In genomic region chr11:134068829-134069425, GRCh38 we compare ENCODE assay signal across 8 cellular contexts. TPM values are rescaled to one million over a fixed set of nuclear protein-coding genes. Genes with fewer than 3 reads are reported as not detected.
DNase-seq lines count a peak whose midpoint lies in the region; ATAC-seq and TF ChIP-seq lines count a peak whose summit lies in the region.

TSS of gene JAM3 (plus strand) at chr11:134069072. CDS start at chr11:134069084, 12 bp downstream.

- peaks cover 72% of the 10 kb centered on the region for H3K4me1 Mint-ChIP-seq in endothelial cell (ENCODE audit: unreplicated experiment)

- no peak within 1 kb of the TSS for H2BK120ac ChIP-seq in mesendoderm (ENCODE audit: low read depth, low read length)

- H3K27me3 ChIP-seq in mesendoderm (ENCODE audit: insufficient read depth, low read length, poor library complexity) = no peaks in the 10 kb centered on the region

- peak within 1 kb of the TSS; percentile 16 for H3K18ac ChIP-seq in mesendoderm (ENCODE audit: low read length)

- no peak within 1 kb of the TSS for H3K23ac ChIP-seq in mesendoderm (ENCODE audit: low read length)

- DNase-seq in AG08395 (ENCODE audit: low spot score) (peak; percentile 100), GM19238 (ENCODE audit: insufficient read length, low spot score) (peak; percentile 88), NCI-H748 (lab: John Stamatoyannopoulos, UW; ENCODE audit: unreplicated experiment) (peak; percentile 92), endothelial cell (ENCODE audit: low spot score) (peak; percentile 100), mesendoderm (peak; percentile 97)
- DNase-seq in activated CD8-positive, alpha-beta memory T cell treated with anti-CD3 and anti-CD28 coated beads, Interleukin-2, amount 50 U/mL, for 48 hours = peak; percentile 99
- DNase-seq in stimulated activated CD8-positive, alpha-beta memory T cell treated with anti-CD3 and anti-CD28 coated beads, Interleukin-12 subunit alpha, Interleukin-12 subunit beta, amount 100 ng/mL, for 1 hour (ENCODE audit: low read depth) = peak; percentile 95

- H3K79me2 ChIP-seq in mesendoderm (ENCODE audit: control insufficient read depth, insufficient read depth, low read length) = peaks cover 1% of the 10 kb centered on the region

- ATAC-seq in HG03439 (IDR thresholded peaks at IDR 0.05; ENCODE audit: unreplicated experiment) = peak; percentile 93

- no peak within 1 kb of the TSS for H4K8ac ChIP-seq in mesendoderm (ENCODE audit: low read depth, low read length)

- peaks cover 19% of the 10 kb centered on the region for H3K36me3 Mint-ChIP-seq in endothelial cell (ENCODE audit: low read depth, unreplicated experiment)

- H2BK15ac ChIP-seq in mesendoderm (replicated peaks; ENCODE audit: low read depth) = no peak within 1 kb of the TSS

- no peaks in the 10 kb centered on the region for H3K4me1 ChIP-seq in mesendoderm (ENCODE audit: control insufficient read depth, low read depth, low read length)

- H4K5ac ChIP-seq in mesendoderm (ENCODE audit: low read length) = no peak within 1 kb of the TSS

- no peaks in the 10 kb centered on the region for H3K9me3 Mint-ChIP-seq in endothelial cell (ENCODE audit: unreplicated experiment)

- peak within 1 kb of the TSS; percentile 98 for H3K56ac ChIP-seq in mesendoderm (ENCODE audit: low read length)

- peak within 1 kb of the TSS; percentile 99 for H3K4me3 Mint-ChIP-seq in endothelial cell (ENCODE audit: unreplicated experiment)

- peak within 1 kb of the TSS; percentile 74 for H3K4me2 ChIP-seq in mesendoderm (ENCODE audit: low read length)

- H3K9ac ChIP-seq in mesendoderm (ENCODE audit: low read length) = peak within 1 kb of the TSS; percentile 90

- peaks cover 1% of the 10 kb centered on the region for H3K79me1 ChIP-seq in mesendoderm (ENCODE audit: low read length)

- no peak for TF ChIP-seq CTCF in endothelial cell (IDR thresholded peaks at IDR 0.05; ENCODE audit: unreplicated experiment)

- H3K27ac ChIP-seq in mesendoderm (ENCODE audit: low read depth, low read length) = no peak within 1 kb of the TSS

- no peak within 1 kb of the TSS for H3K4ac ChIP-seq in mesendoderm (ENCODE audit: low read depth, low read length)

- H3K27me3 Mint-ChIP-seq in endothelial cell (ENCODE audit: unreplicated experiment) = peaks cover 3% of the 10 kb centered on the region

- H2AK5ac ChIP-seq in mesendoderm (ENCODE audit: low read length) = no peak within 1 kb of the TSS

- no peak within 1 kb of the TSS for H2BK5ac ChIP-seq in mesendoderm (ENCODE audit: low read length)

- WGBS in mesendoderm (ENCODE audit: extremely low coverage, insufficient coverage, low lambda C conversion rate) = no CpG with 5 or more reads among the region's 57 CpGs

- peak within 1 kb of the TSS; percentile 96 for H3K4me3 ChIP-seq in mesendoderm (ENCODE audit: low read length)

- H3K27ac Mint-ChIP-seq in endothelial cell (ENCODE audit: unreplicated experiment) = peak within 1 kb of the TSS; percentile 90

- no peaks in the 10 kb centered on the region for H3K36me3 ChIP-seq in mesendoderm (ENCODE audit: control insufficient read depth, insufficient read depth, low read length)

RNA-seq across cellular contexts. Expression of gene JAM3, which starts in this region (rescaled TPM):
- total RNA-seq in endothelial cell (ENCODE audit: unreplicated experiment) = 438 TPM
- polyA plus RNA-seq in mesendoderm (2013, experiment 1 of 2) = 21.5 TPM
- polyA plus RNA-seq in mesendoderm (2013, experiment 2 of 2) = 21.3 TPM
